In genomic region chr3:44761347-44762169, GRCh38 we compare ENCODE assay signal across 8 cellular contexts. TPM values are rescaled to one million over a fixed set of nuclear protein-coding genes. Genes with fewer than 3 reads are reported as not detected.
DNase-seq lines count a peak whose midpoint lies in the region; ATAC-seq and TF ChIP-seq lines count a peak whose summit lies in the region.

Gene KIAA1143 (minus strand): TSS chr3:44761619. CDS start chr3:44761602, 17 bp downstream.
Gene KIF15 (plus strand): TSS chr3:44761794. CDS start chr3:44761866, 72 bp downstream.

- DNase-seq in NCI-H1436 (lab: John Stamatoyannopoulos, UW), result peak; percentile 85
- peak; percentile 95 for DNase-seq in T follicular helper cell (ENCODE audit: low read depth)
- peak; percentile 96 to 99 (median 97) for DNase-seq in adrenal gland
- peak; percentile 95 to 98 (median 96) for DNase-seq in heart left ventricle
- peak; percentile 93 to 99 (median 96) for DNase-seq in posterior cingulate gyrus
- peak; percentile 96 for DNase-seq in ureter (ENCODE audit: low spot score)

- 1 to 2% (median 2%) methylated on average over 31 to 70 of the region's 70 CpGs for WGBS in adrenal gland, 4 donors
- 0 to 2% (median 1%) methylated on average over 44 to 70 of the region's 70 CpGs for WGBS in heart left ventricle, 4 donors

- no peaks in the 10 kb centered on the region for H3K27me3 ChIP-seq in adrenal gland
- no peaks in the 10 kb centered on the region for H3K27me3 ChIP-seq in heart left ventricle

- H3K27ac ChIP-seq in adrenal gland (peak within 1 kb of the TSS in 2 of 5 donors; percentile 68 to 80), heart left ventricle (peak within 1 kb of the TSS in 11 of 12 donors; percentile 34 to 84 (median 72))

- peak within 1 kb of the TSS; percentile 70 for H3K4me3 ChIP-seq in GM12875 (ENCODE audit: low read depth, low read length)
- peak within 1 kb of the TSS; percentile 83 to 93 (median 89) for H3K4me3 ChIP-seq in adrenal gland
- peak within 1 kb of the TSS; percentile 63 to 94 (median 74) for H3K4me3 ChIP-seq in heart left ventricle

- intact Hi-C loops in adrenal gland (cut with DNase I), result loop anchor here in 1 of 2 donors (10.0 kb wide), 1 partner anchor 103 kb away; the partner anchor contains the start of gene TMEM42
- intact Hi-C loops in heart left ventricle (cut with DNase I), result loop anchor here in 9 of 10 donors (1.0 to 10.0 kb wide), 7 partner anchors 31 to 103 kb away; partner anchors contain the start of genes TMEM42 (in 7 of the 9), ZNF502 (in 2 of the 9) and ZNF501 (in 1 of the 9)
- intact Hi-C loops in posterior cingulate gyrus (cut with DNase I), result loop anchor here (1.0 to 10.0 kb wide), 5 partner anchors 32 to 437 kb away; partner anchors contain the start of genes TMEM42, ZNF501 and ZNF502

- ATAC-seq in HG02840 (IDR thresholded peaks at IDR 0.05; ENCODE audit: low FRiP score, unreplicated experiment) (peak; percentile 92), heart left ventricle (peak; percentile 99 to 100 (median 100))

- H3K4me1 ChIP-seq in adrenal gland (replicated peaks in 1 of 2) (peaks cover 6 to 10% of the 10 kb centered on the region in 2 donors), heart left ventricle (peaks cover 0 to 20% (median 13%) of the 10 kb centered on the region in 12 donors)

- TF ChIP-seq CTCF in GM12875 (IDR thresholded peaks at IDR 0.05; ENCODE audit: borderline replicate concordance, insufficient read depth, low read depth, low read length), result no peak
- peak in 1 of 6 experiments; percentile 2 for TF ChIP-seq CTCF in adrenal gland (IDR thresholded peaks at IDR 0.05)
- TF ChIP-seq CTCF in heart left ventricle (IDR thresholded peaks at IDR 0.05), result peak in 2 of 12 donors; percentile 17 to 22

- H3K36me3 ChIP-seq in adrenal gland (replicated peaks in 1 of 2), result no peaks in the 10 kb centered on the region
- H3K36me3 ChIP-seq in heart left ventricle, result peaks cover 0 to 25% (median 0%) of the 10 kb centered on the region in 9 donors

- peaks cover 0 to 5% (median 0%) of the 10 kb centered on the region in 3 donors for H3K9me3 ChIP-seq in adrenal gland (replicated peaks in 1 of 3)
- peaks cover 0 to 19% (median 1%) of the 10 kb centered on the region in 12 donors for H3K9me3 ChIP-seq in heart left ventricle

- TF ChIP-seq POLR2A in adrenal gland (IDR thresholded peaks at IDR 0.05), result peak; percentile 49 to 73
- TF ChIP-seq POLR2A in heart left ventricle (IDR thresholded peaks at IDR 0.05), result peak in 1 of 2 donors; percentile 53

RNA-seq across cellular contexts. Expression of gene KIAA1143, which starts in this region (rescaled TPM):
- 10 to 100 TPM; 15.7 to 37.0 (median 26.1) TPM for total RNA-seq in adrenal gland
- 10 to 100 TPM in 1 of 3 donors, 1 to 10 TPM in 2; 6.7 to 55.1 (median 6.7) TPM for polyA plus RNA-seq in adrenal gland
- total RNA-seq in heart left ventricle, result 10 to 100 TPM; 21.9 to 41.7 (median 30.5) TPM
- polyA plus RNA-seq in heart left ventricle, result 10 to 100 TPM; 13.7 to 25.4 TPM
- 27.4 TPM for total RNA-seq in ureter

RNA-seq across cellular contexts. Expression of gene KIF15, which starts in this region (rescaled TPM):
- total RNA-seq in adrenal gland (1 to 10 TPM in 2 of 8 donors, under 1 TPM in 6; 0.42 to 2.3 (median 0.65) TPM), heart left ventricle (1 to 10 TPM in 3 of 9 donors, under 1 TPM in 5, not detected in 1; 0.16 to 3.0 (median 0.77) TPM), ureter (0.83 TPM)
- polyA plus RNA-seq in adrenal gland (1 to 10 TPM in 1 of 3 donors, under 1 TPM in 2; 0.20 to 1.6 (median 0.24) TPM), heart left ventricle (under 1 TPM; 0.26 to 0.42 TPM)
